24 cellular contexts compared by ENCODE assay signal in genomic region chr10:30756896-30757295, GRCh38.
"Had no signal": no experiment of that assay in that cellular context is flagged by ENCODE, and none has a peak within 500 bp of the region (broad histone marks: within the 10 kb centered on the region; RNA-seq: fewer than 3 reads in every experiment).

No MANE protein-coding gene starts in this region.

- H3K4me3 ChIP-seq: hepatocyte, left ventricle myocardium inferior, lung, pancreas, prostate gland, sigmoid colon, spleen, suprapubic skin, thoracic aorta, tibial artery, uterus had no signal

- H3K4me2 ChIP-seq: hepatocyte had no signal

- H3K4me1 ChIP-seq: pancreas, prostate gland, tibial artery, uterus had no signal

- ATAC-seq: naive thymus-derived CD4-positive, alpha-beta T cell; natural killer cell treated with Interleukin-12 subunit alpha and Interleukin-12 subunit beta and Interleukin-15 and Interleukin-18, amount 100 ng/mL, for 72 hours; pancreas; right cardiac atrium; stimulated activated effector memory CD8-positive, alpha-beta T cell treated with anti-CD3 and anti-CD28 coated beads, Interleukin-12 subunit alpha, Interleukin-12 subunit beta, amount 100 ng/mL, for 72 hours had no signal

- H3K36me3 ChIP-seq: left ventricle myocardium inferior, pancreas, prostate gland, sigmoid colon, spleen, suprapubic skin, thoracic aorta, tibial artery, uterus had no signal

- H3K27ac Mint-ChIP-seq: mesothelial cell of epicardium; naive thymus-derived CD4-positive, alpha-beta T cell; natural killer cell treated with Interleukin-12 subunit alpha and Interleukin-12 subunit beta and Interleukin-15 and Interleukin-18, amount 100 ng/mL, for 72 hours; stimulated activated effector memory CD8-positive, alpha-beta T cell treated with anti-CD3 and anti-CD28 coated beads, Interleukin-12 subunit alpha, Interleukin-12 subunit beta, amount 100 ng/mL, for 72 hours; stimulated activated naive CD8-positive, alpha-beta T cell treated with anti-CD3 and anti-CD28 coated beads, Interleukin-15, Interleukin-2, amounts not matched to agents 100 ng/mL and 50 ng/mL, for 24 hours had no signal

- H3K27ac ChIP-seq: hepatocyte, pancreas, prostate gland, sigmoid colon, spleen, suprapubic skin, thoracic aorta, tibial artery, uterus had no signal

- H3K9me3 Mint-ChIP-seq: mesothelial cell of epicardium; natural killer cell treated with Interleukin-12 subunit alpha and Interleukin-12 subunit beta and Interleukin-15 and Interleukin-18, amount 100 ng/mL, for 72 hours; stimulated activated effector memory CD8-positive, alpha-beta T cell treated with anti-CD3 and anti-CD28 coated beads, Interleukin-12 subunit alpha, Interleukin-12 subunit beta, amount 100 ng/mL, for 72 hours; stimulated activated naive CD8-positive, alpha-beta T cell treated with anti-CD3 and anti-CD28 coated beads, Interleukin-15, Interleukin-2, amounts not matched to agents 100 ng/mL and 50 ng/mL, for 24 hours had no signal

- DNase-seq: islet precursor cell; left ventricle myocardium inferior; mesendoderm; naive thymus-derived CD4-positive, alpha-beta T cell; pancreas; retina; right cardiac atrium; sigmoid colon; small intestine; spleen; stimulated activated CD4-positive, alpha-beta T cell treated with anti-CD3 and anti-CD28 coated beads, Interleukin-4, amount 100 ng/mL, for 24 hours; stimulated activated naive CD4-positive, alpha-beta T cell; tibial artery; trophoblast cell; uterus had no signal

- H3K79me2 ChIP-seq: hepatocyte had no signal

- H3K27me3 Mint-ChIP-seq: naive thymus-derived CD4-positive, alpha-beta T cell; natural killer cell treated with Interleukin-12 subunit alpha and Interleukin-12 subunit beta and Interleukin-15 and Interleukin-18, amount 100 ng/mL, for 72 hours had no signal

- FAIRE-seq: pancreas, small intestine had no signal

- H3K9me3 ChIP-seq: pancreas, prostate gland, sigmoid colon, suprapubic skin, thoracic aorta, tibial artery, uterus had no signal

- H3K27me3 ChIP-seq: hepatocyte, pancreas, sigmoid colon, spleen, suprapubic skin, tibial artery, uterus had no signal

- H3K4me3 Mint-ChIP-seq: mesothelial cell of epicardium; naive thymus-derived CD4-positive, alpha-beta T cell; natural killer cell treated with Interleukin-12 subunit alpha and Interleukin-12 subunit beta and Interleukin-15 and Interleukin-18, amount 100 ng/mL, for 72 hours; stimulated activated effector memory CD8-positive, alpha-beta T cell treated with anti-CD3 and anti-CD28 coated beads, Interleukin-12 subunit alpha, Interleukin-12 subunit beta, amount 100 ng/mL, for 72 hours; stimulated activated naive CD8-positive, alpha-beta T cell treated with anti-CD3 and anti-CD28 coated beads, Interleukin-15, Interleukin-2, amounts not matched to agents 100 ng/mL and 50 ng/mL, for 24 hours had no signal

- H2AFZ ChIP-seq: hepatocyte had no signal

- H3K36me3 Mint-ChIP-seq: mesothelial cell of epicardium; natural killer cell treated with Interleukin-12 subunit alpha and Interleukin-12 subunit beta and Interleukin-15 and Interleukin-18, amount 100 ng/mL, for 72 hours; stimulated activated effector memory CD8-positive, alpha-beta T cell treated with anti-CD3 and anti-CD28 coated beads, Interleukin-12 subunit alpha, Interleukin-12 subunit beta, amount 100 ng/mL, for 72 hours had no signal
